Comparison of ENCODE assay signal across 11 cellular contexts in the genomic region with DNA sequence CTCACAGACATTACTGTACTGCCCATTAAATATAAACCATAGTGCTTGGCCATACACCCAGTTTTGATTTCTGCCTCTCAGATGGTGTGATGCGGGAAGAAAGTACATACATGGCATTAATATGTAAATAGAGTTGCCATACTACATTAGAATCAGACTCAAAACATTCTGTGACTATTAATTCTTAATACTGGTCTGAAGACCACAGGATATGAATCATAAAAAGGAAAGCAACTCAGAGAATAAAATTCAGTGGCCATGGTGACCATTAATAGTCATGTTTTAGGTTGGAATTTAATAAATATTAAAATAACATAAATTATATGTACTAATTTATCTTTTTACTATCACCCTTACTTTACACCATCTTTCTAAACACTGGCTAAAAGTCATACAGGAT. TPM values are rescaled to one million over a fixed set of nuclear protein-coding genes. Genes with fewer than 3 reads are reported as not detected.
A peak's percentile ranks its signal among the peaks of the same experiment; 100 is the strongest.
DNase-seq lines count a peak whose midpoint lies in the region; ATAC-seq and TF ChIP-seq lines count a peak whose summit lies in the region.
"Had no signal": no experiment of that assay in that cellular context is flagged by ENCODE, and none has a peak within 500 bp of the region (broad histone marks: within the 10 kb centered on the region; RNA-seq: fewer than 3 reads in every experiment).

No MANE protein-coding gene starts in this region.

- H3K9me3 Mint-ChIP-seq in nephron, result no peaks in the 10 kb centered on the region
- H3K9me3 Mint-ChIP-seq in stimulated activated memory B cell treated with anti-CD40 and anti-IgM and Interleukin-4, amounts not matched to agents 10 μg/mL and 1 μg/mL and 100 μg/mL, for 72 hours, result no peaks in the 10 kb centered on the region
- H3K9me3 Mint-ChIP-seq: naive thymus-derived CD4-positive, alpha-beta T cell had no signal

- no peaks in the 10 kb centered on the region for H3K27me3 ChIP-seq in heart left ventricle

- WGBS in heart left ventricle, 4 donors, result 93 to 100% (median 99%) methylated on average over 1 of the region's 1 CpG

- H3K9me3 ChIP-seq in heart left ventricle, result no peaks in the 10 kb centered on the region

- H3K27ac Mint-ChIP-seq in nephron, result peak overlapping the region; percentile 93 to 96 (median 94)
- H3K27ac Mint-ChIP-seq in stimulated activated memory B cell treated with anti-CD40 and anti-IgM and Interleukin-4, amounts not matched to agents 10 μg/mL and 1 μg/mL and 100 μg/mL, for 72 hours, result no peak overlapping the region

- H3K27ac ChIP-seq in heart left ventricle, result peak overlapping the region in 11 of 12 donors; percentile 15 to 64 (median 43)

- no peak for ATAC-seq in heart left ventricle
- ATAC-seq in Right ventricle myocardium inferior, result no peak
- no peak for ATAC-seq in stimulated activated memory B cell treated with anti-CD40 and anti-IgM and Interleukin-4, amounts not matched to agents 10 μg/mL and 1 μg/mL and 100 μg/mL, for 72 hours
- ATAC-seq: naive thymus-derived CD4-positive, alpha-beta T cell had no signal

- no peak for TF ChIP-seq CTCF in heart left ventricle (IDR thresholded peaks at IDR 0.05)
- TF ChIP-seq CTCF in choroid plexus epithelial cell (conservative IDR thresholded peaks at IDR 0.05; ENCODE audit: low read depth, low read length), result no peak
- no peak for TF ChIP-seq CTCF in nephron (IDR thresholded peaks at IDR 0.05; ENCODE audit: unreplicated experiment in 3 of 3)

- no peaks in the 10 kb centered on the region for H3K36me3 Mint-ChIP-seq in nephron (ENCODE audit: low read depth)
- H3K36me3 Mint-ChIP-seq in stimulated activated memory B cell treated with anti-CD40 and anti-IgM and Interleukin-4, amounts not matched to agents 10 μg/mL and 1 μg/mL and 100 μg/mL, for 72 hours, result no peaks in the 10 kb centered on the region

- DNase-seq in heart left ventricle (no peak), Right ventricle myocardium inferior (ENCODE audit: missing footprints) (no peak), choroid plexus epithelial cell (ENCODE audit: low read depth) (peak; percentile 26), epidermal melanocyte (ENCODE audit: insufficient read length, low spot score) (no peak), globus pallidus (ENCODE audit: low spot score) (no peak)
- DNase-seq in stimulated activated CD8-positive, alpha-beta memory T cell treated with anti-CD3 and anti-CD28 coated beads, Interleukin-4, amount 100 ng/mL, for 48 hours, result no peak
- DNase-seq: activated naive CD4-positive, alpha-beta T cell; naive thymus-derived CD4-positive, alpha-beta T cell; NCI-H1436 had no signal

- H3K4me3 Mint-ChIP-seq in nephron, result peak overlapping the region in 2 of 3 experiments; percentile 23 to 71
- no peak overlapping the region for H3K4me3 Mint-ChIP-seq in stimulated activated memory B cell treated with anti-CD40 and anti-IgM and Interleukin-4, amounts not matched to agents 10 μg/mL and 1 μg/mL and 100 μg/mL, for 72 hours

- H3K4me1 Mint-ChIP-seq in nephron, result peaks cover 47% of the 10 kb centered on the region
- no peaks in the 10 kb centered on the region for H3K4me1 Mint-ChIP-seq in stimulated activated memory B cell treated with anti-CD40 and anti-IgM and Interleukin-4, amounts not matched to agents 10 μg/mL and 1 μg/mL and 100 μg/mL, for 72 hours

- intact Hi-C loops in heart left ventricle (cut with DNase I) (loop anchor here in 1 of 10 donors (5.0 kb wide), 1 partner anchor 891 kb away; no protein-coding TSS in a partner anchor), Right ventricle myocardium inferior (cut with DNase I) (no loop called here)

- no peaks in the 10 kb centered on the region for H3K36me3 ChIP-seq in heart left ventricle

- H3K27me3 Mint-ChIP-seq in nephron (ENCODE audit: low read depth), result no peaks in the 10 kb centered on the region
- H3K27me3 Mint-ChIP-seq in stimulated activated memory B cell treated with anti-CD40 and anti-IgM and Interleukin-4, amounts not matched to agents 10 μg/mL and 1 μg/mL and 100 μg/mL, for 72 hours, result no peaks in the 10 kb centered on the region
- H3K27me3 Mint-ChIP-seq: naive thymus-derived CD4-positive, alpha-beta T cell had no signal

- H3K4me3 ChIP-seq in heart left ventricle (no peak overlapping the region), choroid plexus epithelial cell (ENCODE audit: low read depth, low read length) (no peak overlapping the region)

- TF ChIP-seq POLR2A in heart left ventricle (IDR thresholded peaks at IDR 0.05), result no peak

- H3K4me1 ChIP-seq in heart left ventricle, result peaks cover 0 to 20% (median 1%) of the 10 kb centered on the region in 12 donors

RNA-seq across cellular contexts. Expression of gene WDR75, which starts 33.0 kb away (rescaled TPM):
- 10 to 100 TPM; 11.2 to 22.0 (median 14.9) TPM for total RNA-seq in heart left ventricle
- polyA plus RNA-seq in heart left ventricle, result 10 to 100 TPM; 10.6 to 18.8 TPM
- total RNA-seq in Right ventricle myocardium inferior, result 16.5 TPM
